14 cellular contexts compared by ENCODE assay signal in genomic region chr20:12965212-12965879, GRCh38.
"Had no signal": no experiment of that assay in that cellular context is flagged by ENCODE, and none has a peak within 500 bp of the region (broad histone marks: within the 10 kb centered on the region; RNA-seq: fewer than 3 reads in every experiment).

No MANE protein-coding gene starts in this region.

- H3K27me3 Mint-ChIP-seq: activated naive CD8-positive, alpha-beta T cell treated with anti-CD3 and anti-CD28 coated beads, Interleukin-2, amount 50 U/mL, for 24 hours; activated T-cell treated with anti-CD3 and anti-CD28 coated beads, Interleukin-2, amount 50 U/mL, for 24 hours had no signal

- H3K27ac ChIP-seq: ascending aorta, gastrocnemius medialis, heart right ventricle, tibial nerve, vagina had no signal

- H3K4me1 ChIP-seq: ascending aorta, gastrocnemius medialis, heart right ventricle, tibial nerve had no signal

- H3K9me3 Mint-ChIP-seq: activated naive CD8-positive, alpha-beta T cell treated with anti-CD3 and anti-CD28 coated beads, Interleukin-2, amount 50 U/mL, for 24 hours; activated T-cell treated with anti-CD3 and anti-CD28 coated beads, Interleukin-2, amount 50 U/mL, for 24 hours; T-helper 1 cell treated with Interleukin-12 subunit alpha and Interleukin-12 subunit beta and Interleukin-4 antibody, amounts not matched to agents 30 μg/mL and 1 μg/mL, for 36 hours had no signal

- H3K9me3 ChIP-seq: ascending aorta, gastrocnemius medialis, heart right ventricle, tibial nerve, vagina had no signal

- H3K4me2 ChIP-seq: smooth muscle cell had no signal

- H3K4me3 Mint-ChIP-seq: activated naive CD8-positive, alpha-beta T cell treated with anti-CD3 and anti-CD28 coated beads, Interleukin-2, amount 50 U/mL, for 24 hours; activated T-cell treated with anti-CD3 and anti-CD28 coated beads, Interleukin-2, amount 50 U/mL, for 24 hours; T-helper 1 cell treated with Interleukin-12 subunit alpha and Interleukin-12 subunit beta and Interleukin-4 antibody, amounts not matched to agents 30 μg/mL and 1 μg/mL, for 36 hours had no signal

- H3K36me3 ChIP-seq: ascending aorta, gastrocnemius medialis, heart right ventricle, tibial nerve, vagina had no signal

- H3K27me3 ChIP-seq: ascending aorta, gastrocnemius medialis, tibial nerve, vagina had no signal

- H3K4me1 Mint-ChIP-seq: activated naive CD8-positive, alpha-beta T cell treated with anti-CD3 and anti-CD28 coated beads, Interleukin-2, amount 50 U/mL, for 24 hours had no signal

- ATAC-seq: activated naive CD8-positive, alpha-beta T cell treated with anti-CD3 and anti-CD28 coated beads, Interleukin-2, amount 50 U/mL, for 24 hours; gastrocnemius medialis had no signal

- DNase-seq: activated CD4-positive, alpha-beta T cell treated with anti-CD3 and anti-CD28 coated beads, Interleukin-2, amount 50 U/mL, for 4 hours; activated naive CD8-positive, alpha-beta T cell treated with anti-CD3 and anti-CD28 coated beads, Interleukin-2, amount 50 U/mL, for 24 hours; activated T-cell treated with anti-CD3 and anti-CD28 coated beads, Interleukin-2, amount 50 U/mL, for 24 hours; dorsolateral prefrontal cortex; gastrocnemius medialis; heart right ventricle; kidney had no signal

- FAIRE-seq: bronchial epithelial cell, kidney, TTC549 had no signal

- H3K4me3 ChIP-seq: ascending aorta, dorsolateral prefrontal cortex, gastrocnemius medialis, heart right ventricle, smooth muscle cell, tibial nerve, vagina had no signal

- H3K27ac Mint-ChIP-seq: activated naive CD8-positive, alpha-beta T cell treated with anti-CD3 and anti-CD28 coated beads, Interleukin-2, amount 50 U/mL, for 24 hours; T-helper 1 cell treated with Interleukin-12 subunit alpha and Interleukin-12 subunit beta and Interleukin-4 antibody, amounts not matched to agents 30 μg/mL and 1 μg/mL, for 36 hours had no signal
